In genomic region chr7:151076863-151077704, GRCh38 we compare ENCODE assay signal across 8 cellular contexts. TPM values are rescaled to one million over a fixed set of nuclear protein-coding genes. Genes with fewer than 3 reads are reported as not detected.
DNase-seq lines count a peak whose midpoint lies in the region; TF ChIP-seq lines count a peak whose summit lies in the region.

No MANE protein-coding gene starts in this region.

- peak; percentile 52 for DNase-seq in activated CD4-positive, alpha-beta T cell treated with anti-CD3 and anti-CD28 coated beads for 48 hours
- DNase-seq in activated CD4-positive, alpha-beta T cell treated with anti-CD3 and anti-CD28 coated beads for 4 hours: no peak
- DNase-seq in NB4 (ENCODE audit: low read depth) (peak; percentile 46), erythroblast (lab: John Stamatoyannopoulos, UW) (no peak), sigmoid colon (no peak), CD1c-positive myeloid dendritic cell (ENCODE audit: extremely low spot score) (no peak), coronary artery (ENCODE audit: low spot score) (no peak)
- DNase-seq in NK-92 treated with Interleukin-12 subunit alpha and Interleukin-12 subunit beta, amount 100 ng/mL, for 24 hours (lab: John Stamatoyannopoulos, UW): no peak

- H3K4me1 ChIP-seq in sigmoid colon: peaks cover 0 to 47% (median 42%) of the 10 kb centered on the region in 4 donors

- H3K27ac ChIP-seq in sigmoid colon: peak overlapping the region in 3 of 4 donors; percentile 32 to 97 (median 57)
- no peak overlapping the region for H3K27ac ChIP-seq in coronary artery

- H3K4me3 ChIP-seq in NB4 (ENCODE audit: low read depth, low read length) (no peak overlapping the region), sigmoid colon (no peak overlapping the region), coronary artery (no peak overlapping the region)

- H3K27me3 ChIP-seq in sigmoid colon: no peaks in the 10 kb centered on the region

- no peak for TF ChIP-seq EP300 in sigmoid colon (IDR thresholded peaks at IDR 0.05)

- no peak for TF ChIP-seq POLR2A in NB4 (IDR thresholded peaks at IDR 0.05; ENCODE audit: extremely low read depth, insufficient read length)
- peak; percentile 35 for TF ChIP-seq POLR2A in erythroblast (IDR thresholded peaks at IDR 0.05; ENCODE audit: low read length)
- TF ChIP-seq POLR2A in sigmoid colon (IDR thresholded peaks at IDR 0.05): no peak

- WGBS in sigmoid colon, 2 donors: 70 to 84% methylated on average over 33 of the region's 33 CpGs

- intact Hi-C loops in sigmoid colon (cut with DNase I): no loop called here

- TF ChIP-seq CTCF in NB4 (IDR thresholded peaks at IDR 0.05; ENCODE audit: low read depth, low read length) (peak; percentile 26), sigmoid colon (IDR thresholded peaks at IDR 0.05) (no peak), coronary artery (IDR thresholded peaks at IDR 0.05) (no peak)

- H3K36me3 ChIP-seq in sigmoid colon: peaks cover 23 to 54% (median 34%) of the 10 kb centered on the region in 4 donors

- no peaks in the 10 kb centered on the region for H3K9me3 ChIP-seq in sigmoid colon

RNA-seq across cellular contexts. Expression of gene FASTK, which starts 3.5 kb away (rescaled TPM):
- 10 to 100 TPM; 61.5 to 80.0 (median 69.9) TPM for total RNA-seq in sigmoid colon
- polyA plus RNA-seq in sigmoid colon: 100 to 1,000 TPM in 1 of 3 donors, 10 to 100 TPM in 2; 61.3 to 124 (median 65.0) TPM

RNA-seq across cellular contexts. Expression of gene TMUB1, which starts 6.2 kb away (rescaled TPM):
- total RNA-seq in sigmoid colon: 10 to 100 TPM; 33.4 to 48.9 (median 41.9) TPM
- polyA plus RNA-seq in sigmoid colon: 10 to 100 TPM; 45.0 to 74.6 (median 47.4) TPM

RNA-seq across cellular contexts. Expression of gene AGAP3, which starts 9.2 kb away (rescaled TPM):
- 10 to 100 TPM; 34.2 to 89.7 (median 40.9) TPM for total RNA-seq in sigmoid colon
- 10 to 100 TPM; 27.7 to 42.3 (median 33.6) TPM for polyA plus RNA-seq in sigmoid colon

RNA-seq across cellular contexts. Expression of gene SLC4A2, which starts 17.7 kb away (rescaled TPM):
- 100 to 1,000 TPM in 1 of 4 donors, 10 to 100 TPM in 3; 56.9 to 124 (median 91.7) TPM for total RNA-seq in sigmoid colon
- polyA plus RNA-seq in sigmoid colon: 100 to 1,000 TPM in 1 of 3 donors, 10 to 100 TPM in 2; 12.3 to 114 (median 23.4) TPM

RNA-seq across cellular contexts. Expression of gene CDK5, which starts 19.4 kb away (rescaled TPM):
- 1 to 10 TPM; 6.9 to 8.3 (median 7.7) TPM for total RNA-seq in sigmoid colon
- 10 to 100 TPM in 1 of 3 donors, 1 to 10 TPM in 2; 6.0 to 10.6 (median 9.8) TPM for polyA plus RNA-seq in sigmoid colon

Comparison
In these comparisons a context has a peak if more than half of its experiments do, and no peak if none do; other contexts are left out.
1. DNase-seq: peak in activated CD4-positive, alpha-beta T cell treated with anti-CD3 and anti-CD28 coated beads for 48 hours (single experiment) and NB4 (single experiment); none in activated CD4-positive, alpha-beta T cell treated with anti-CD3 and anti-CD28 coated beads for 4 hours (0 of 2), erythroblast (0 of 2), sigmoid colon (single experiment), CD1c-positive myeloid dendritic cell (single experiment), NK-92 treated with Interleukin-12 subunit alpha and Interleukin-12 subunit beta, amount 100 ng/mL, for 24 hours (single experiment) and coronary artery (single experiment).
2. H3K27ac ChIP-seq: peak in sigmoid colon (3 of 4); none in coronary artery (0 of 2).